ENCODE assay signal across 9 cellular contexts in genomic region chr10:28669227-28670173, GRCh38. TPM values are rescaled to one million over a fixed set of nuclear protein-coding genes. Genes with fewer than 3 reads are reported as not detected.
DNase-seq lines count a peak whose midpoint lies in the region; ATAC-seq and TF ChIP-seq lines count a peak whose summit lies in the region.
"Had no signal": no experiment of that assay in that cellular context is flagged by ENCODE, and none has a peak within 500 bp of the region (broad histone marks: within the 10 kb centered on the region; RNA-seq: fewer than 3 reads in every experiment).

No MANE protein-coding gene starts in this region.

- TF ChIP-seq EP300 in suprapubic skin (IDR thresholded peaks at IDR 0.05): no peak

- H3K27ac ChIP-seq in iPS-20b (ENCODE audit: low read length) (no peak overlapping the region), suprapubic skin (no peak overlapping the region)

- peak overlapping the region; percentile 78 for H3K4me3 ChIP-seq in iPS-20b (ENCODE audit: low read length)
- H3K4me3 ChIP-seq in suprapubic skin: peak overlapping the region; percentile 47

- no peaks in the 10 kb centered on the region for H3K36me3 Mint-ChIP-seq in activated CD8-positive, alpha-beta memory T cell treated with anti-CD3 and anti-CD28 coated beads, Interleukin-2, amount 10 ng/mL, durations not matched to agents 7 days and 5 days
- no peaks in the 10 kb centered on the region for H3K36me3 Mint-ChIP-seq in activated naive CD8-positive, alpha-beta T cell
- H3K36me3 Mint-ChIP-seq: CD4-positive, CD25-positive, alpha-beta regulatory T cell had no signal

- CTCF ChIA-PET in activated CD8-positive, alpha-beta memory T cell treated with anti-CD3 and anti-CD28 coated beads, Interleukin-2, amount 10 ng/mL, durations not matched to agents 7 days and 5 days (lab: Charles Lee): no interaction called here

- WGBS in suprapubic skin: 29% methylated on average over 21 of the region's 21 CpGs

- no peak overlapping the region for H3K27ac Mint-ChIP-seq in activated CD8-positive, alpha-beta memory T cell treated with anti-CD3 and anti-CD28 coated beads, Interleukin-2, amount 10 ng/mL, durations not matched to agents 7 days and 5 days
- H3K27ac Mint-ChIP-seq in activated naive CD8-positive, alpha-beta T cell: no peak overlapping the region

- H3K27me3 ChIP-seq in iPS-20b (ENCODE audit: insufficient read depth, low read length): peaks cover 51% of the 10 kb centered on the region
- peaks cover 66% of the 10 kb centered on the region for H3K27me3 ChIP-seq in suprapubic skin

- peaks cover 12% of the 10 kb centered on the region for H3K4me1 Mint-ChIP-seq in activated CD8-positive, alpha-beta memory T cell treated with anti-CD3 and anti-CD28 coated beads, Interleukin-2, amount 10 ng/mL, durations not matched to agents 7 days and 5 days
- peaks cover 12% of the 10 kb centered on the region for H3K4me1 Mint-ChIP-seq in activated naive CD8-positive, alpha-beta T cell (ENCODE audit: low read depth)

- TF ChIP-seq POLR2A in suprapubic skin (IDR thresholded peaks at IDR 0.05): no peak

- H3K9me3 Mint-ChIP-seq in activated CD8-positive, alpha-beta memory T cell treated with anti-CD3 and anti-CD28 coated beads, Interleukin-2, amount 10 ng/mL, durations not matched to agents 7 days and 5 days (ENCODE audit: low read depth): no peaks in the 10 kb centered on the region
- H3K9me3 Mint-ChIP-seq in activated naive CD8-positive, alpha-beta T cell (ENCODE audit: low read depth): no peaks in the 10 kb centered on the region
- H3K9me3 Mint-ChIP-seq: CD4-positive, CD25-positive, alpha-beta regulatory T cell had no signal

- H3K27me3 Mint-ChIP-seq in activated CD8-positive, alpha-beta memory T cell treated with anti-CD3 and anti-CD28 coated beads, Interleukin-2, amount 10 ng/mL, durations not matched to agents 7 days and 5 days: peaks cover 77% of the 10 kb centered on the region
- peaks cover 47% of the 10 kb centered on the region for H3K27me3 Mint-ChIP-seq in activated naive CD8-positive, alpha-beta T cell

- H3K4me1 ChIP-seq in iPS-20b (ENCODE audit: insufficient read depth, low read length) (no peaks in the 10 kb centered on the region), suprapubic skin (peaks cover 13% of the 10 kb centered on the region)

- ATAC-seq in activated CD8-positive, alpha-beta memory T cell treated with anti-CD3 and anti-CD28 coated beads, Interleukin-2, amount 10 ng/mL, durations not matched to agents 7 days and 5 days: no peak
- ATAC-seq in GM19351 (IDR thresholded peaks at IDR 0.05; ENCODE audit: unreplicated experiment): no peak

- no peak for TF ChIP-seq CTCF in suprapubic skin (IDR thresholded peaks at IDR 0.05)

- no peaks in the 10 kb centered on the region for H3K9me3 ChIP-seq in iPS-20b (ENCODE audit: insufficient read depth, low read depth, low read length)
- H3K9me3 ChIP-seq in suprapubic skin: no peaks in the 10 kb centered on the region

- H3K36me3 ChIP-seq in iPS-20b (ENCODE audit: insufficient read depth, low read depth, low read length): no peaks in the 10 kb centered on the region
- H3K36me3 ChIP-seq in suprapubic skin: no peaks in the 10 kb centered on the region

- H3K9ac ChIP-seq in iPS-20b (ENCODE audit: low read depth, low read length): peak overlapping the region; percentile 71; the same call in 1 of the 2 replicates

- peak overlapping the region; percentile 73 for H3K4me3 Mint-ChIP-seq in activated CD8-positive, alpha-beta memory T cell treated with anti-CD3 and anti-CD28 coated beads, Interleukin-2, amount 10 ng/mL, durations not matched to agents 7 days and 5 days
- peak overlapping the region; percentile 85 for H3K4me3 Mint-ChIP-seq in activated naive CD8-positive, alpha-beta T cell

- no peak for DNase-seq in activated CD8-positive, alpha-beta memory T cell treated with anti-CD3 and anti-CD28 coated beads, Interleukin-2, amount 10 ng/mL, durations not matched to agents 7 days and 5 days
- no peak for DNase-seq in activated CD8-positive, alpha-beta memory T cell treated with anti-CD3 and anti-CD28 coated beads, Interleukin-2, amount 50 U/mL, for 48 hours
- no peak for DNase-seq in suprapubic skin (ENCODE audit: low spot score in 2 of 2)
- no peak for DNase-seq in medulla oblongata (ENCODE audit: extremely low spot score)
- no peak for DNase-seq in GM19240 (ENCODE audit: insufficient read length, low spot score)

RNA-seq across cellular contexts. Expression of gene BAMBI, which starts 7.8 kb away (rescaled TPM):
- 1 to 10 TPM in 1 of 2 experiments, under 1 TPM in 1; 0.41 to 1.0 TPM for total RNA-seq in activated CD8-positive, alpha-beta memory T cell treated with anti-CD3 and anti-CD28 coated beads, Interleukin-2, amount 10 ng/mL, durations not matched to agents 7 days and 5 days
- total RNA-seq in suprapubic skin: 10 to 100 TPM; 10.6 to 16.1 (median 13.0) TPM

Comparison
In these comparisons a context has a peak if more than half of its experiments do, and no peak if none do; other contexts are left out.
1. RNA of gene BAMBI, which starts 7.8 kb away (total RNA-seq): 10.6 to 16.1 TPM in suprapubic skin; 0.41 to 1.0 TPM in activated CD8-positive, alpha-beta memory T cell treated with anti-CD3 and anti-CD28 coated beads, Interleukin-2, amount 10 ng/mL, durations not matched to agents 7 days and 5 days; every median in the first group is over 4 times any median in the second.